Comparison of ENCODE assay signal across 17 cellular contexts in the genomic region with DNA sequence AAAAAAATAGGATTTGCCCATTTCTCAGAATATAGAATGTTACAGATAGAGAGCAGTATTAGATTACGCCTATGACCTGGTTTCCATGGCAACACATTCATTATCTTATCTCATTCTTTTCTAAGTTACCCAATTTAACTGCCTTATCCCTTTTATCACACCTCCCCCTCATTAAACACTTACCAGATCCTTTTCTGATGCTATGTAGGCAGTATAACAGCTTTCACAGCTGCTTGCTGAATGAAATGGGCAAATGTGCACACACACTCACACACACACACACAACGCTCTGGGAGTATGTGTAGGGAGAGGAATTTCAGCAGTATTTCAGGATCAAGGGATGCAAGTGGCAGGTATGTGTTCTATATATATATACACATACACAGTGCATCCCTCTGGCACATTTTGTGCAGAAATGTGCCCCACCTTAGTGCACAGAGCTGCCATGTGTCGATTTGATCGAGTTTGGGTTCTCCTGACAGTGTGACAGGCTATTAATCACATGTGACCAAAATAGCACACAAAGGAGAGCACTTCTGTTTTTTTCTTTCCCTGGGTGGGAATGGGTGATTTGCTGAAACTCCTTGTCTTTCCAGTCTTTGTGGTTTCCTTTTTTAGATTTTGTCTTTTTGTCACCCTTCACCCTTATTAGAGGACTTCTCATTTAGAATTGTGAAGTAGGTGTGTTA.
"Had no signal": no experiment of that assay in that cellular context is flagged by ENCODE, and none has a peak within 500 bp of the region (broad histone marks: within the 10 kb centered on the region; RNA-seq: fewer than 3 reads in every experiment).

No MANE protein-coding gene starts in this region.

- H3K4me3 ChIP-seq: colonic mucosa, heart left ventricle, left lung, neural progenitor cell, pancreas had no signal

- H3K9ac ChIP-seq: neural progenitor cell had no signal

- H3K27ac ChIP-seq: colonic mucosa, heart left ventricle, left lung, neural progenitor cell, pancreas had no signal

- FAIRE-seq: astrocyte, islet of Langerhans, pancreas, urothelium cell line had no signal

- H3K9me3 ChIP-seq: colonic mucosa, heart left ventricle, left lung, pancreas had no signal

- H3K4me1 ChIP-seq: colonic mucosa, heart left ventricle, left lung, neural progenitor cell, pancreas had no signal

- H3K36me3 ChIP-seq: colonic mucosa, heart left ventricle, left lung, neural progenitor cell, pancreas had no signal

- ATAC-seq: activated T-helper 17 cell treated with anti-CD3 and anti-CD28 coated beads, Interleukin-2, amount 50 U/mL, for 72 hours; heart left ventricle; left lung; pancreas; stimulated activated naive CD8-positive, alpha-beta T cell treated with anti-CD3 and anti-CD28 coated beads, Interleukin-15, amount 100 ng/mL, for 72 hours had no signal

- DNase-seq: activated CD4-positive, alpha-beta T cell treated with anti-CD3 and anti-CD28 coated beads for 4 hours; activated naive CD4-positive, alpha-beta T cell treated with anti-CD3 and anti-CD28 coated beads for 36 hours; activated T-cell treated with anti-CD3 and anti-CD28 coated beads for 4 hours; colonic mucosa; foreskin melanocyte; heart left ventricle; left lung; pancreas; stimulated activated CD4-positive, alpha-beta T cell treated with anti-CD3 and anti-CD28 coated beads, Interleukin-15, amount 100 ng/mL, for 24 hours; stimulated activated CD4-positive, alpha-beta T cell treated with anti-CD3 and anti-CD28 coated beads, Interleukin-4, amount 100 ng/mL, for 24 hours; stimulated activated naive CD8-positive, alpha-beta T cell treated with anti-CD3 and anti-CD28 coated beads, Interleukin-15, amount 100 ng/mL, for 72 hours; T1000 had no signal
